13 cellular contexts compared by ENCODE assay signal in the genomic region with DNA sequence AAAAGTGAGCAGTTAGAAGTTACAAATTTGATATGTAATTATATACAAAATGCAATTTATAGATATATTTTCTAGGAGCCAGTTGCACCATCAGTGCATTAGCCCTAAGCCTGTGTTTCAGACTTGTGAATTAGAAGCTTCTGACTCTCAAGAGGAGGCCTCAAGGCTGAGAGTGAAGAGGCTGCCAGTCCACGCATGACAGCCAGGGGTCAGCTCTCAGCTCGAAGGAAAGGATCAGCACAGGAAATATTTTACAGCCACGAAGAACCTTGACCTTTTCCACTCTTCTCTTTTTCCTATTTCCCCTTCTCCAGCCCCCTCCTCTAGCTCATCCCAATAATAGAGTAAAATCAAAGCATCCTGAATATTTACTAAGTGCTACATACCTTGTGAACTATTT.
A peak's percentile ranks its signal among the peaks of the same experiment; 100 is the strongest.
DNase-seq lines count a peak whose midpoint lies in the region; ATAC-seq, FAIRE-seq and TF ChIP-seq lines count a peak whose summit lies in the region.
"Had no signal": no experiment of that assay in that cellular context is flagged by ENCODE, and none has a peak within 500 bp of the region (broad histone marks: within the 10 kb centered on the region; RNA-seq: fewer than 3 reads in every experiment).

No MANE protein-coding gene starts in this region.

- H3K79me2 ChIP-seq in SK-N-SH (ENCODE audit: insufficient read depth) = no peaks in the 10 kb centered on the region

- H3K4me1 ChIP-seq in SK-N-SH (ENCODE audit: control insufficient read depth in 1 of 2, insufficient read depth in 2 of 2, low read depth in 1 of 2, low read length in 1 of 2) = no peaks in the 10 kb centered on the region; a peak in 2 of 4 replicates
- H3K4me1 ChIP-seq: HAP-1, SJCRH30 had no signal

- peaks cover 3% of the 10 kb centered on the region for H3K9me3 Mint-ChIP-seq in glutamatergic neuron (ENCODE audit: unreplicated experiment)
- H3K9me3 Mint-ChIP-seq in activated T-cell treated with anti-CD3 and anti-CD28 coated beads, Interleukin-2, amount 50 U/mL, for 72 hours = peaks cover 1 to 2% of the 10 kb centered on the region in 2 donors

- no peak overlapping the region for H3K9ac ChIP-seq in SK-N-SH
- H3K9ac ChIP-seq: BLaER1 had no signal

- H2AFZ ChIP-seq in SK-N-SH (ENCODE audit: low read depth) = no peak overlapping the region

- FAIRE-seq in urothelium cell line (lab: Jason Lieb, UNC) = no peak
- FAIRE-seq: endometrium had no signal

- no peaks in the 10 kb centered on the region for H3K36me3 ChIP-seq in SK-N-SH (replicated peaks in 1 of 2; ENCODE audit: control insufficient read depth in 1 of 2, insufficient read depth in 2 of 2, low read length in 1 of 2)
- H3K36me3 ChIP-seq: BLaER1, HAP-1, SJCRH30 had no signal

- H3K9me3 ChIP-seq in SK-N-SH = no peaks in the 10 kb centered on the region
- H3K9me3 ChIP-seq: BLaER1, HAP-1, SJCRH30 had no signal

- peaks cover 4% of the 10 kb centered on the region for H3K27me3 Mint-ChIP-seq in glutamatergic neuron (ENCODE audit: unreplicated experiment)
- no peaks in the 10 kb centered on the region for H3K27me3 Mint-ChIP-seq in activated T-cell treated with anti-CD3 and anti-CD28 coated beads, Interleukin-2, amount 50 U/mL, for 72 hours (ENCODE audit: low read depth)

- no peak for ATAC-seq in GM18909 (IDR thresholded peaks at IDR 0.05; ENCODE audit: poor library complexity, unreplicated experiment)
- ATAC-seq in activated T-cell treated with anti-CD3 and anti-CD28 coated beads, Interleukin-2, amount 50 U/mL, for 72 hours (replicated peaks in 1 of 2) = no peak

- peak; percentile 39 for TF ChIP-seq RAD21 in SK-N-SH (IDR thresholded peaks at IDR 0.05; ENCODE audit: low read length)

- peak; percentile 11 for DNase-seq in SKM-1 treated with dmso at 0.1 percent for 144 hours (lab: John Stamatoyannopoulos, UW; ENCODE audit: unreplicated experiment)
- DNase-seq in SKM-1 (lab: John Stamatoyannopoulos, UW; ENCODE audit: unreplicated experiment) = no peak
- DNase-seq in SK-N-SH = peak; percentile 16
- peak; percentile 51 for DNase-seq in glutamatergic neuron
- DNase-seq in urothelium cell line (ENCODE audit: low spot score) = peak; percentile 11
- no peak for DNase-seq in activated T-cell treated with anti-CD3 and anti-CD28 coated beads, Interleukin-2, amount 50 U/mL, for 72 hours
- DNase-seq in NCI-H146 treated with DMSO at 0.1 percent for 48 hours (lab: John Stamatoyannopoulos, UW; ENCODE audit: unreplicated experiment) = no peak
- DNase-seq: activated T-cell treated with anti-CD3 and anti-CD28 coated beads, Interleukin-2, amount 50 U/mL, for 1 hour had no signal

- peaks cover 4% of the 10 kb centered on the region; the same call in 1 of the 2 replicates for H3K27me3 ChIP-seq in SK-N-SH (ENCODE audit: insufficient read depth)
- H3K27me3 ChIP-seq: BLaER1, SJCRH30 had no signal

- no peak overlapping the region for H3K27ac Mint-ChIP-seq in glutamatergic neuron (ENCODE audit: unreplicated experiment)
- no peak overlapping the region for H3K27ac Mint-ChIP-seq in activated T-cell treated with anti-CD3 and anti-CD28 coated beads, Interleukin-2, amount 50 U/mL, for 72 hours

- no peak overlapping the region for H3K4me2 ChIP-seq in SK-N-SH

- H3K4me1 Mint-ChIP-seq in glutamatergic neuron (ENCODE audit: low read depth, unreplicated experiment) = peaks cover 23% of the 10 kb centered on the region
- no peaks in the 10 kb centered on the region for H3K4me1 Mint-ChIP-seq in activated T-cell treated with anti-CD3 and anti-CD28 coated beads, Interleukin-2, amount 50 U/mL, for 72 hours (ENCODE audit: low read depth)

- 25% methylated on average over 3 of the region's 3 CpGs for WGBS in SK-N-SH (ENCODE audit: low lambda C conversion rate)

- TF ChIP-seq EP300 in SK-N-SH (IDR thresholded peaks at IDR 0.05; ENCODE audit: borderline replicate concordance in 1 of 2, low read depth in 1 of 2, low read length in 1 of 2) = no peak

- H3F3A ChIP-seq in SK-N-SH (replicated peaks; ENCODE audit: insufficient read depth) = no peaks in the 10 kb centered on the region

- no peak overlapping the region for H3K4me3 Mint-ChIP-seq in glutamatergic neuron (ENCODE audit: unreplicated experiment)
- no peak overlapping the region for H3K4me3 Mint-ChIP-seq in activated T-cell treated with anti-CD3 and anti-CD28 coated beads, Interleukin-2, amount 50 U/mL, for 72 hours

- POLR2A ChIA-PET in SK-N-SH (lab: Yijun Ruan, JAX) = no interaction called here

- CTCF ChIA-PET in SK-N-SH (lab: Yijun Ruan, JAX) = no interaction called here

- TF ChIP-seq CTCF in SK-N-SH (IDR thresholded peaks at IDR 0.05) = peak; percentile 51
- TF ChIP-seq CTCF in glutamatergic neuron (IDR thresholded peaks at IDR 0.05; ENCODE audit: partially characterized antibody, unreplicated experiment) = peak; percentile 60

- H3K4me3 ChIP-seq in SK-N-SH (ENCODE audit: low read depth in 2 of 2, low read length in 1 of 2) = no peak overlapping the region; a peak in 1 of 4 replicates
- H3K4me3 ChIP-seq: BLaER1, HAP-1, SJCRH30 had no signal

- no peaks in the 10 kb centered on the region for H3K9me2 ChIP-seq in SK-N-SH

- H3K27ac ChIP-seq in SK-N-SH (ENCODE audit: low read depth in 2 of 2, low read length in 1 of 2) = no peak overlapping the region
- H3K27ac ChIP-seq: BLaER1, SJCRH30 had no signal

- no peaks in the 10 kb centered on the region for H3K36me3 Mint-ChIP-seq in glutamatergic neuron (ENCODE audit: unreplicated experiment)
- peaks cover 0 to 4% of the 10 kb centered on the region in 2 donors for H3K36me3 Mint-ChIP-seq in activated T-cell treated with anti-CD3 and anti-CD28 coated beads, Interleukin-2, amount 50 U/mL, for 72 hours (ENCODE audit: insufficient read depth in 2 of 2)

- H4K20me1 ChIP-seq in SK-N-SH (ENCODE audit: insufficient read depth) = no peaks in the 10 kb centered on the region
- H4K20me1 ChIP-seq: BLaER1 had no signal

TF ChIP-seq in SK-N-SH, 30 proteins besides CTCF, POLR2A, EP300 and RAD21:
- TF ChIP-seq, protein P1, sequence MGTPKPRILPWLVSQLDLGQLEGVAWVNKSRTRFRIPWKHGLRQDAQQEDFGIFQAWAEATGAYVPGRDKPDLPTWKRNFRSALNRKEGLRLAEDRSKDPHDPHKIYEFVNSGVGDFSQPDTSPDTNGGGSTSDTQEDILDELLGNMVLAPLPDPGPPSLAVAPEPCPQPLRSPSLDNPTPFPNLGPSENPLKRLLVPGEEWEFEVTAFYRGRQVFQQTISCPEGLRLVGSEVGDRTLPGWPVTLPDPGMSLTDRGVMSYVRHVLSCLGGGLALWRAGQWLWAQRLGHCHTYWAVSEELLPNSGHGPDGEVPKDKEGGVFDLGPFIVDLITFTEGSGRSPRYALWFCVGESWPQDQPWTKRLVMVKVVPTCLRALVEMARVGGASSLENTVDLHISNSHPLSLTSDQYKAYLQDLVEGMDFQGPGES (IDR thresholded peaks at IDR 0.05; ENCODE audit: low read depth, low read length) = no peak
- no peak for TF ChIP-seq RXRA (IDR thresholded peaks at IDR 0.05; ENCODE audit: borderline replicate concordance, low read depth)
- TF ChIP-seq, protein P2, sequence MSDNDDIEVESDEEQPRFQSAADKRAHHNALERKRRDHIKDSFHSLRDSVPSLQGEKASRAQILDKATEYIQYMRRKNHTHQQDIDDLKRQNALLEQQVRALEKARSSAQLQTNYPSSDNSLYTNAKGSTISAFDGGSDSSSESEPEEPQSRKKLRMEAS (IDR thresholded peaks at IDR 0.05; ENCODE audit: low read depth) = no peak
- no peak for TF ChIP-seq USF1 (IDR thresholded peaks at IDR 0.05; ENCODE audit: borderline replicate concordance, low read depth)
- peak; percentile 32; the same call in 1 of the 2 replicates for TF ChIP-seq SMC3 (IDR thresholded peaks at IDR 0.05; ENCODE audit: low read depth, low read length)
- TF ChIP-seq SIN3A (IDR thresholded peaks at IDR 0.05; ENCODE audit: borderline replicate concordance, low read depth, low read length) = no peak
- no peak for TF ChIP-seq MEF2A (IDR thresholded peaks at IDR 0.05; ENCODE audit: borderline replicate concordance, low read depth)
- no peak for TF ChIP-seq TEAD4 (IDR thresholded peaks at IDR 0.05; ENCODE audit: borderline replicate concordance, insufficient read depth)
- TF ChIP-seq EZH2phosphoT487 (IDR thresholded peaks at IDR 0.05; ENCODE audit: borderline replicate concordance, low read depth) = no peak
TF ChIP-seq in SK-N-SH: peak in this region for 1.

Comparison
In these comparisons a context has a peak if more than half of its experiments do, and no peak if none do; other contexts are left out.
1. DNase-seq: peak in SKM-1 treated with dmso at 0.1 percent for 144 hours (single experiment), SK-N-SH (single experiment), glutamatergic neuron (single experiment) and urothelium cell line (single experiment); none in SKM-1 (single experiment), activated T-cell treated with anti-CD3 and anti-CD28 coated beads, Interleukin-2, amount 50 U/mL, for 72 hours (0 of 2) and NCI-H146 treated with DMSO at 0.1 percent for 48 hours (single experiment).